5 cellular contexts compared by ENCODE assay signal in genomic region chr2:49811502-49811901, GRCh38.
"Had no signal": no experiment of that assay in that cellular context is flagged by ENCODE, and none has a peak within 500 bp of the region (broad histone marks: within the 10 kb centered on the region; RNA-seq: fewer than 3 reads in every experiment).

No MANE protein-coding gene starts in this region.

- H3K9me3 Mint-ChIP-seq: GM23338, H9 had no signal

- DNase-seq: H9, HCEC 1CT, IMR-90 had no signal

- H3K4me3 ChIP-seq: GM23338 had no signal

- H3K27ac ChIP-seq: HL-60 had no signal

- ATAC-seq: GM23338 had no signal

- H3K27ac Mint-ChIP-seq: GM23338, H9 had no signal

- H3K4me3 Mint-ChIP-seq: GM23338, H9 had no signal
